In genomic region chr18:21484851-21485636, GRCh38 we compare ENCODE assay signal across 14 cellular contexts.
DNase-seq lines count a peak whose midpoint lies in the region; ATAC-seq and TF ChIP-seq lines count a peak whose summit lies in the region.
"Had no signal": no experiment of that assay in that cellular context is flagged by ENCODE, and none has a peak within 500 bp of the region (broad histone marks: within the 10 kb centered on the region; RNA-seq: fewer than 3 reads in every experiment).

No MANE protein-coding gene starts in this region.

- peak overlapping the region; percentile 11; the same call in 1 of the 2 replicates for H3K27ac Mint-ChIP-seq in HFFc6
- H3K27ac Mint-ChIP-seq: IgD-negative memory B cell had no signal

- H3K4me1 Mint-ChIP-seq in HFFc6 (ENCODE audit: low read depth) = peaks cover 12% of the 10 kb centered on the region
- H3K4me1 Mint-ChIP-seq: IgD-negative memory B cell, naive B cell had no signal

- peak overlapping the region; percentile 13; the same call in 1 of the 2 replicates for H3K4me3 Mint-ChIP-seq in HFFc6
- H3K4me3 Mint-ChIP-seq: IgD-negative memory B cell, naive B cell had no signal

- ATAC-seq in HG03139 (IDR thresholded peaks at IDR 0.05; ENCODE audit: unreplicated experiment) = no peak
- no peak for ATAC-seq in HG03095 (IDR thresholded peaks at IDR 0.05; ENCODE audit: unreplicated experiment)

- H3K27me3 Mint-ChIP-seq in HFFc6 (ENCODE audit: insufficient read depth) = no peaks in the 10 kb centered on the region; the same call in 1 of the 2 replicates

- H3K4me3 ChIP-seq in epithelial cell of esophagus (ENCODE audit: low read length) = no peak overlapping the region
- H3K4me3 ChIP-seq: testis had no signal

- no peaks in the 10 kb centered on the region; the same call in 1 of the 2 replicates for H3K36me3 Mint-ChIP-seq in HFFc6 (ENCODE audit: low read depth)
- H3K36me3 Mint-ChIP-seq: IgD-negative memory B cell, naive B cell had no signal

- peak; percentile 11 for DNase-seq in HFFc6
- peak; percentile 27 for DNase-seq in RKO (ENCODE audit: low spot score)
- DNase-seq in epithelial cell of esophagus (ENCODE audit: low read depth) = peak; percentile 21
- DNase-seq in pulmonary artery endothelial cell (ENCODE audit: low read depth, low spot score) = peak; percentile 35
- DNase-seq in NCI-H2227 treated with DMSO at 0.1 percent for 48 hours (lab: John Stamatoyannopoulos, UW) = no peak
- DNase-seq: activated CD4-positive, alpha-beta T cell treated with anti-CD3 and anti-CD28 coated beads for 1 hour; activated T-cell treated with anti-CD3 and anti-CD28 coated beads for 4 hours; glutamatergic neuron; naive B cell; NCI-H2029 treated with DMSO at 0.1 percent for 48 hours; testis had no signal

- no peaks in the 10 kb centered on the region for H3K9me3 Mint-ChIP-seq in HFFc6
- H3K9me3 Mint-ChIP-seq: IgD-negative memory B cell, naive B cell had no signal

- TF ChIP-seq CTCF in HFFc6 (IDR thresholded peaks at IDR 0.05) (no peak), epithelial cell of esophagus (IDR thresholded peaks at IDR 0.05; ENCODE audit: insufficient read depth, low read depth, low read length, missing control alignments) (no peak)
